In genomic region chr2:178112202-178113152, GRCh38 we compare ENCODE assay signal across 8 cellular contexts. TPM values are rescaled to one million over a fixed set of nuclear protein-coding genes. Genes with fewer than 3 reads are reported as not detected.
A peak's percentile ranks its signal among the peaks of the same experiment; 100 is the strongest.
DNase-seq lines count a peak whose midpoint lies in the region; FAIRE-seq and TF ChIP-seq lines count a peak whose summit lies in the region.

TSS of gene RBM45 (plus strand) at chr2:178112437. CDS start at chr2:178112547, 110 bp downstream.

- H3K27ac Mint-ChIP-seq in neural crest cell (ENCODE audit: unreplicated experiment), result peak within 1 kb of the TSS; percentile 67

- H3K9me3 ChIP-seq in stomach smooth muscle (ENCODE audit: control insufficient read depth in 2 of 2, low read length in 2 of 2), result no peaks in the 10 kb centered on the region

- H3K9me3 Mint-ChIP-seq in neural crest cell, result no peaks in the 10 kb centered on the region

- peak; percentile 83 for DNase-seq in H54 (ENCODE audit: insufficient read length, low spot score)
- peak; percentile 93 for DNase-seq in LoVo (ENCODE audit: low spot score)
- peak; percentile 46 to 78 for DNase-seq in SHP77 (lab: John Stamatoyannopoulos, UW)
- DNase-seq in activated effector memory CD4-positive, alpha-beta T cell treated with Interleukin-2 at 50 U/mL for 16 hours, result peak; percentile 75
- DNase-seq in fibroblast of villous mesenchyme (ENCODE audit: low read depth), result peak; percentile 97
- peak; percentile 89 for DNase-seq in neural crest cell (ENCODE audit: low read depth, low spot score)

- no peaks in the 10 kb centered on the region for H3K36me3 Mint-ChIP-seq in neural crest cell (ENCODE audit: low read depth)

- H3K4me3 ChIP-seq in fibroblast of villous mesenchyme (ENCODE audit: low read depth, low read length), result peak within 1 kb of the TSS; percentile 90
- H3K4me3 ChIP-seq in stomach smooth muscle (ENCODE audit: low read length in 2 of 2), result peak within 1 kb of the TSS; percentile 99

- TF ChIP-seq CTCF in fibroblast of villous mesenchyme (IDR thresholded peaks at IDR 0.05; ENCODE audit: insufficient read depth, low read depth, low read length) (peak; percentile 98), neural crest cell (conservative IDR thresholded peaks at IDR 0.05) (peak; percentile 99)

- peak within 1 kb of the TSS; percentile 95 to 97 for H3K9ac ChIP-seq in stomach smooth muscle (ENCODE audit: low read length in 2 of 2)

- TF ChIP-seq POLR2A in H54 (IDR thresholded peaks at IDR 0.05; ENCODE audit: low read depth, low read length), result peak; percentile 89

- no peaks in the 10 kb centered on the region for H3K27me3 Mint-ChIP-seq in neural crest cell (ENCODE audit: low read depth)

- peak; percentile 27 for FAIRE-seq in G401.6 (lab: Jason Lieb, UNC)
- peak; percentile 96 for FAIRE-seq in H54 (lab: Jason Lieb, UNC)

- peaks cover 16% of the 10 kb centered on the region for H3K4me1 Mint-ChIP-seq in neural crest cell

- no peaks in the 10 kb centered on the region for H3K27me3 ChIP-seq in stomach smooth muscle (ENCODE audit: control insufficient read depth in 1 of 2, insufficient read depth in 2 of 2, low read length in 2 of 2)

- H3K4me1 ChIP-seq in stomach smooth muscle (ENCODE audit: control insufficient read depth, insufficient read depth, low read length), result peaks cover 19% of the 10 kb centered on the region

- H3K36me3 ChIP-seq in stomach smooth muscle (ENCODE audit: control insufficient read depth in 2 of 2, insufficient read depth in 2 of 2, low read length in 2 of 2), result peaks cover 2% of the 10 kb centered on the region in 2 donors

- H3K27ac ChIP-seq in stomach smooth muscle (ENCODE audit: low read length), result peak within 1 kb of the TSS; percentile 74

- H3K4me3 Mint-ChIP-seq in neural crest cell, result peak within 1 kb of the TSS; percentile 97

RNA-seq across cellular contexts. Expression of gene RBM45, which starts in this region (rescaled TPM):
- total RNA-seq in fibroblast of villous mesenchyme (16.8 and 19.0 TPM in 2 replicates), neural crest cell (15.9 and 16.7 TPM in 2 replicates)

Comparison
In these comparisons a context has a peak if more than half of its experiments do, and no peak if none do; other contexts are left out.
1. Peak in every context shown above with its lines: DNase-seq, H3K4me3 ChIP-seq and H3K27ac ChIP-seq.